ENCODE assay signal across 8 cellular contexts in the genomic region with DNA sequence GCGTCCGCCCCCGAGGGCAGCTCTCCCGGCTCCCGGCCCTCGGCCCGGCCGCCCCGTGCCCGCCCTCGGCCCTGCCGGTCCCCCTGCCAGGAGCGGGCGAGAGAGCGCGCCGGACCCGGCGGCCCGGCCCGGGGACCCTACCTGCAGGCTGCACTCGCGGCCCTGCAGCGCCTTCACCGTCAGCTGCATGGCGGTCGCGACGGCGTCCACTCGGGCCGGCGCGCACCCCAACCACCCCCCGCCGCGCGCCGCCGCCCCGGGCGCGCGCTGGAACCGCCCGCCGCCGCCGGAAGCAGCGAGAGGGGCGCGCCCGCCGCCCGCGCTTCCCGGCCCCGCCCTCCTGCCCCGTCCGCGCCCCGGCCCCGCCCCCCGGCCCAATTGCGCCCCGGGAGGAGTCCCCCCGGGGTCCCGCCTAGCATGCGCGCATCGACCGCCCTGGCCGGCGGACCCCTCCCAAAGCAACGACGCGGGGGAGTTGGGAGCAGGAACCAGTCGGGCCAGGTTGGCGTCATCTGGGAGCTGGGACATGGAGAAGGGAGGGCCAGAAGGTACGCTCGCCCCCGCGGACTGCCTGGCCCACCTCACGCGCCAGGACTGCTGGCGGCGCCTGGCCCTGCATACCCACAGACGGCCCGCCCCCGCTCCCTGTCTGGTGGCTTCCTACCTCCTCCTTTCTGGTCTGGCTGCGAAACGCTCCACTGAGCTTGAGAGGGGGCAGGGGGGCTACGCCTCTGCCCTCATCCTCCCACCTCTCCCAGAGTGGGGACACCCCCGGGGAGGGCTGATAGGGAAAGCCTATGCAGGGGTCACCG. TPM values are rescaled to one million over a fixed set of nuclear protein-coding genes. Genes with fewer than 3 reads are reported as not detected.
DNase-seq lines count a peak whose midpoint lies in the region; ATAC-seq and TF ChIP-seq lines count a peak whose summit lies in the region.

UBL4A (minus strand) TSS at position 220 of the 812 bp plus-strand sequence; CDS start at position 189, 31 bp downstream.

- peak; percentile 9 to 23 for DNase-seq in NOMO-1 (lab: John Stamatoyannopoulos, UW; ENCODE audit: unreplicated experiment in 2 of 2)
- no peak for DNase-seq in NOMO-1 treated with DMSO at 0.1 percent for 48 hours (lab: John Stamatoyannopoulos, UW; ENCODE audit: unreplicated experiment)
- peak; percentile 45 for DNase-seq in NCI-H1048 (lab: John Stamatoyannopoulos, UW)
- peak; percentile 46 for DNase-seq in WTC11 (ENCODE audit: low spot score)
- DNase-seq in cerebellum (ENCODE audit: low spot score), result peak; percentile 65
- DNase-seq in kidney glomerular epithelial cell (lab: John Stamatoyannopoulos, UW), result peak; percentile 37
- DNase-seq in stimulated activated CD4-positive, alpha-beta T cell treated with anti-CD3 and anti-CD28 coated beads, Interleukin-15, amount 100 ng/mL, for 24 hours, result peak; percentile 69
- DNase-seq in OCI-M2 (lab: John Stamatoyannopoulos, UW; ENCODE audit: unreplicated experiment), result no peak

- no peaks in the 10 kb centered on the region for H3K27me3 Mint-ChIP-seq in WTC11 (ENCODE audit: low read depth)

- no peak within 1 kb of the TSS for H3K27ac Mint-ChIP-seq in WTC11

- CTCF ChIA-PET in WTC11 (lab: Charles Lee), result interaction anchor here (1.2 to 1.4 kb wide), 2 partner anchors 41 to 113 kb away, joined by 4 to 7 read pairs; no protein-coding TSS in a partner anchor

- H3K36me3 Mint-ChIP-seq in WTC11, result no peaks in the 10 kb centered on the region; the same call in 1 of the 2 replicates

- no peak for TF ChIP-seq CTCF in WTC11 (IDR thresholded peaks at IDR 0.05)

- no peaks in the 10 kb centered on the region for H3K9me3 Mint-ChIP-seq in WTC11

- peaks cover 4% of the 10 kb centered on the region; the same call in 1 of the 2 replicates for H3K4me1 Mint-ChIP-seq in WTC11

- POLR2A ChIA-PET in WTC11 (lab: Charles Lee), result interaction anchor here (0.5 to 2.4 kb wide), 2 partner anchors 31 to 170 kb away, joined by 3 to 8 read pairs; no protein-coding TSS in a partner anchor

- H3K4me3 Mint-ChIP-seq in WTC11, result peak within 1 kb of the TSS; percentile 69

- ATAC-seq in WTC11, result peak; percentile 3; the same call in 1 of the 2 replicates

TF ChIP-seq in WTC11, 78 proteins besides CTCF, POLR2A, EP300 and RAD21:
- TF ChIP-seq OVOL2 (CRISPR knock-in tag; IDR thresholded peaks at IDR 0.05; ENCODE audit: borderline replicate concordance) (no peak), RELA (CRISPR knock-in tag; IDR thresholded peaks at IDR 0.05; ENCODE audit: borderline replicate concordance) (no peak), MAX (CRISPR knock-in tag; IDR thresholded peaks at IDR 0.05) (peak; percentile 17; the same call in 1 of the 2 replicates), GTF2I (CRISPR knock-in tag; conservative IDR thresholded peaks at IDR 0.05) (no peak)
- TF ChIP-seq, protein P1, sequence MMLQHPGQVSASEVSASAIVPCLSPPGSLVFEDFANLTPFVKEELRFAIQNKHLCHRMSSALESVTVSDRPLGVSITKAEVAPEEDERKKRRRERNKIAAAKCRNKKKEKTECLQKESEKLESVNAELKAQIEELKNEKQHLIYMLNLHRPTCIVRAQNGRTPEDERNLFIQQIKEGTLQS (CRISPR knock-in tag; conservative IDR thresholded peaks at IDR 0.05), result no peak
TF ChIP-seq in WTC11: peak in this region for 1.

RNA-seq across cellular contexts. Expression of gene UBL4A, which starts in this region (rescaled TPM):
- total RNA-seq in WTC11 (2021), result 34.0 to 34.7 TPM (median 34.1 TPM) in 3 replicates
- total RNA-seq in cerebellum, result 15.6 TPM

Comparison
In these comparisons a context has a peak if more than half of its experiments do, and no peak if none do; other contexts are left out.
1. DNase-seq: peak in NOMO-1 (2 of 2), NCI-H1048 (single experiment), WTC11 (single experiment), cerebellum (single experiment), kidney glomerular epithelial cell (single experiment) and stimulated activated CD4-positive, alpha-beta T cell treated with anti-CD3 and anti-CD28 coated beads, Interleukin-15, amount 100 ng/mL, for 24 hours (single experiment); none in NOMO-1 treated with DMSO at 0.1 percent for 48 hours (single experiment) and OCI-M2 (single experiment).